Comparison of ENCODE assay signal across 8 cellular contexts in the genomic region with DNA sequence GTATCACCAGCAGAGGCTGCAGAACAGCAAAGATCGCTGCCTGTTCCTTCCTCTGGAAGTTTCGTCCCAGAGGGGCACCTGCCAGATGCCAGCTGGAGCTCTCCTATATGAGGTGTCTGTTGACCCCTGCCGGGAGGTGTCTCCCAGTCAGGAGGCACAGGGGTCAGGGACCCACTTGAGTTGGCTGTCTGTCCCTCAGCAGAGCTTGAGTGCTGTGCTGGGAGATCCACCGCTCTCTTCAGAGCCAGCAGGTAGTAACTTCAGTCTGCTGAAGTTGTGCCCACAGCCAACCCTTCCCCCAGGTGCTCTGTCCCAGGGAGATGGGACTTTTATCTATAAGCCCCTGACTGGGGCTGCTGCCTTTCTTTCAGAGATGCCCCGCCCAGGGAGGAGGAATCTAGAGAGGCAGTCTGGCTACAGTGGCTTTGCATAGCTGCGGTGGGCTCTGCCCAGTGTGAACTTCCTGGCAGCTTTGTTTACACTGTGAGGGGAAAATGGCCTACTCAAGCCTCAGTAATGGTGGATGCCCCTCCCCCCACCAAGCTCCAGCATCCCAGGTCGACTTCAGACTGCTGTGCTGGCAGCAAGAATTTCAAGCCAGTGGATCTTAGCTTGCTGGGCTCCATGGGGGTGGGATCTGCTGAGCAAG. TPM values are rescaled to one million over a fixed set of nuclear protein-coding genes. Genes with fewer than 3 reads are reported as not detected.
DNase-seq lines count a peak whose midpoint lies in the region; ATAC-seq, FAIRE-seq and TF ChIP-seq lines count a peak whose summit lies in the region.
"Not testable (repeated sequence)": the region's sequence is repeated elsewhere in the genome, so short reads cannot be mapped to it uniquely, and the experiment has no call there.

No MANE protein-coding gene starts in this region.

- FAIRE-seq in H1 (lab: Jason Lieb, UNC) = not testable (repeated sequence)

- peaks cover 0 to 33% (median 5%) of the 10 kb centered on the region in 4 experiments; a peak in 6 of 8 replicates for H3K36me3 ChIP-seq in H1 (ENCODE audit: control insufficient read depth in 2 of 4, insufficient read depth in 4 of 4, low read length in 3 of 4)
- peaks cover 12% of the 10 kb centered on the region for H3K36me3 ChIP-seq in neural progenitor cell
- H3K36me3 ChIP-seq in transverse colon = peaks cover 0 to 27% (median 1%) of the 10 kb centered on the region in 4 donors

- peaks cover 3 to 14% (median 8%) of the 10 kb centered on the region in 4 experiments; a peak in 6 of 7 replicates for H3K4me1 ChIP-seq in H1 (replicated peaks in 1 of 4; ENCODE audit: control insufficient read depth in 3 of 4, insufficient read depth in 4 of 4, low read length in 3 of 4)
- peaks cover 25% of the 10 kb centered on the region for H3K4me1 ChIP-seq in neural progenitor cell
- peaks cover 4 to 12% (median 8%) of the 10 kb centered on the region in 4 donors for H3K4me1 ChIP-seq in transverse colon

- not testable (repeated sequence) for H3K23ac ChIP-seq in H1 (ENCODE audit: insufficient read length)

- not testable (repeated sequence) for H3K27ac ChIP-seq in H1 (ENCODE audit: low read depth, low read length)
- peak overlapping the region; percentile 76 for H3K27ac ChIP-seq in neural progenitor cell
- peak overlapping the region in 2 of 4 donors; percentile 30 to 34 for H3K27ac ChIP-seq in transverse colon

- not testable (repeated sequence) for H3K79me2 ChIP-seq in H1 (ENCODE audit: control insufficient read depth in 1 of 2, insufficient read depth in 2 of 2, low read length in 2 of 2)
- peaks cover 41% of the 10 kb centered on the region for H3K79me2 ChIP-seq in neural progenitor cell (ENCODE audit: low read depth)

- H3F3A ChIP-seq in neural progenitor cell (ENCODE audit: low read depth) = peaks cover 17% of the 10 kb centered on the region

- WGBS in H1 (ENCODE audit: extremely low coverage in 1 of 2, insufficient coverage in 1 of 2, insufficient read length in 1 of 2, insufficient replicate concordance in 2 of 2, low coverage in 1 of 2, low lambda C conversion rate in 2 of 2, missing lambda C conversion rate in 1 of 2), 2 experiments = 60% methylated on average over 7 of the region's 7 CpGs; no CpG with 5 or more reads in 1 of the 2 experiments
- 39% methylated on average over 5 of the region's 7 CpGs; no CpG with 5 or more reads in 1 of the 2 donors for WGBS in transverse colon (ENCODE audit: low coverage in 1 of 2), 2 donors

- intact Hi-C loops in activated CD4-positive, alpha-beta T cell treated with anti-CD3 and anti-CD28 coated beads for 36 hours (cut with DNase I, micrococcal nuclease); transverse colon (cut with DNase I; ENCODE audit: low total_unique reads): not testable (repeated sequence)

- H3K4ac ChIP-seq in H1 (replicated peaks; ENCODE audit: insufficient read length, low read depth, low read length) = not testable (repeated sequence)

- H2BK120ac ChIP-seq in H1 (replicated peaks; ENCODE audit: low read depth, low read length) = not testable (repeated sequence)

- not testable (repeated sequence) for H3K27me3 ChIP-seq in H1 (replicated peaks in 1 of 4; ENCODE audit: control insufficient read depth in 3 of 4, extremely low read depth in 1 of 4, insufficient read depth in 3 of 4, low read length in 3 of 4); neural progenitor cell; transverse colon

- CTCF ChIA-PET in activated CD4-positive, alpha-beta T cell treated with anti-CD3 and anti-CD28 coated beads for 36 hours (lab: Charles Lee) = interaction anchor here (1.1 to 1.4 kb wide), 2 partner anchors 51 to 151 kb away, joined by 3 read pairs; no protein-coding TSS in a partner anchor
- CTCF ChIA-PET in H1 (lab: Charles Lee; ENCODE audit: partially characterized antibody) = interaction anchor here (0.8 to 3.7 kb wide), 6 partner anchors 9 to 159 kb away, joined by 3 to 13 read pairs (median 4); no protein-coding TSS in a partner anchor

- peaks cover 42% of the 10 kb centered on the region for H3K4me1 Mint-ChIP-seq in activated CD4-positive, alpha-beta T cell treated with anti-CD3 and anti-CD28 coated beads for 36 hours
- H3K4me1 Mint-ChIP-seq in activated naive CD8-positive, alpha-beta T cell treated with anti-CD3 and anti-CD28 coated beads, Interleukin-2, amount 10 ng/mL, durations not matched to agents 7 days and 5 days = peaks cover 30% of the 10 kb centered on the region
- peaks cover 33% of the 10 kb centered on the region for H3K4me1 Mint-ChIP-seq in neural progenitor cell

- H3K23me2 ChIP-seq in H1 (ENCODE audit: low read depth, low read length) = not testable (repeated sequence)

- H3K9me3 ChIP-seq in H1 (ENCODE audit: insufficient read depth in 2 of 2, low read depth in 1 of 2, low read length in 1 of 2); neural progenitor cell (ENCODE audit: low read depth); transverse colon: not testable (repeated sequence)

- not testable (repeated sequence) for ATAC-seq in activated CD4-positive, alpha-beta T cell treated with anti-CD3 and anti-CD28 coated beads for 36 hours; activated naive CD8-positive, alpha-beta T cell treated with anti-CD3 and anti-CD28 coated beads, Interleukin-2, amount 10 ng/mL, durations not matched to agents 7 days and 5 days (ENCODE audit: low read depth)

- in situ Hi-C loops in transverse colon (cut with MboI; ENCODE audit: low pct_ligation_motif_present in 1 of 4, low pct_unique_long_range_greater_than_20kb in 1 of 4, low sequenced_read_pairs in 3 of 4) = not testable (repeated sequence)

- not testable (repeated sequence) for H4K20me1 ChIP-seq in H1 (replicated peaks in 1 of 2; ENCODE audit: control insufficient read depth in 1 of 2, insufficient read depth in 2 of 2, low read length in 2 of 2); neural progenitor cell (ENCODE audit: low read depth)

- H3K9ac ChIP-seq in H1 (replicated peaks in 1 of 4; ENCODE audit: extremely low read depth in 1 of 4, low read depth in 3 of 4, low read length in 3 of 4); neural progenitor cell: not testable (repeated sequence)

- not testable (repeated sequence) for TF ChIP-seq CTCF in H1 (IDR thresholded peaks at IDR 0.05; ENCODE audit: control extremely low read depth in 1 of 3, insufficient read depth in 1 of 3, low read depth in 1 of 3, low read length in 3 of 3); neural progenitor cell (IDR thresholded peaks at IDR 0.05); transverse colon (IDR thresholded peaks at IDR 0.05)

- not testable (repeated sequence) for H2AFZ ChIP-seq in H1 (ENCODE audit: low read length); neural progenitor cell (replicated peaks)

- peak overlapping the region; percentile 58 for H3K27ac Mint-ChIP-seq in activated CD4-positive, alpha-beta T cell treated with anti-CD3 and anti-CD28 coated beads for 36 hours
- peak overlapping the region; percentile 18 for H3K27ac Mint-ChIP-seq in activated naive CD8-positive, alpha-beta T cell treated with anti-CD3 and anti-CD28 coated beads, Interleukin-2, amount 10 ng/mL, durations not matched to agents 7 days and 5 days
- H3K27ac Mint-ChIP-seq in neural progenitor cell = peak overlapping the region; percentile 40

- not testable (repeated sequence) for H3K14ac ChIP-seq in H1 (ENCODE audit: insufficient read length)

- TF ChIP-seq POLR2A in H1 (IDR thresholded peaks at IDR 0.05; ENCODE audit: control extremely low read depth in 1 of 2, low read depth in 2 of 2, low read length in 2 of 2); transverse colon (IDR thresholded peaks at IDR 0.05): not testable (repeated sequence)

- H3K27me3 Mint-ChIP-seq in activated CD4-positive, alpha-beta T cell treated with anti-CD3 and anti-CD28 coated beads for 36 hours; activated naive CD8-positive, alpha-beta T cell treated with anti-CD3 and anti-CD28 coated beads, Interleukin-2, amount 10 ng/mL, durations not matched to agents 7 days and 5 days; neural progenitor cell (ENCODE audit: insufficient read depth, low read depth): not testable (repeated sequence)

- H3K56ac ChIP-seq in H1 (replicated peaks; ENCODE audit: insufficient read length, low read depth, low read length) = not testable (repeated sequence)

- not testable (repeated sequence) for H2BK15ac ChIP-seq in H1 (ENCODE audit: low read length)

- DNase-seq in ELF-1 (ENCODE audit: low read depth, low spot score) = peak; percentile 93
- peak; percentile 13 for DNase-seq in NCI-H345 (lab: John Stamatoyannopoulos, UW)
- not testable (repeated sequence) for DNase-seq in activated CD4-positive, alpha-beta T cell treated with anti-CD3 and anti-CD28 coated beads for 36 hours
- DNase-seq in activated naive CD8-positive, alpha-beta T cell treated with anti-CD3 and anti-CD28 coated beads, Interleukin-2, amount 10 ng/mL, durations not matched to agents 7 days and 5 days = peak; percentile 49
- peak in 1 of 2 experiments; percentile 73 for DNase-seq in H1 (ENCODE audit: low read depth in 1 of 2, low spot score in 2 of 2)
- DNase-seq in iris pigment epithelial cell (ENCODE audit: low read depth) = peak; percentile 73
- peak; percentile 70 for DNase-seq in neural progenitor cell (ENCODE audit: low spot score)
- DNase-seq in transverse colon = peak; percentile 56

- not testable (repeated sequence) for H4K5ac ChIP-seq in H1 (ENCODE audit: insufficient read length, low read depth, low read length)

- not testable (repeated sequence) for H4K8ac ChIP-seq in H1 (ENCODE audit: extremely low read depth, insufficient read depth, low read length)

- not testable (repeated sequence) for TF ChIP-seq RAD21 in H1 (IDR thresholded peaks at IDR 0.05 in 1 of 2, conservative IDR thresholded peaks at IDR 0.05 in 1 of 2; ENCODE audit: low read depth in 2 of 2, low read length in 2 of 2)

- H2BK20ac ChIP-seq in H1 (ENCODE audit: low read length) = not testable (repeated sequence)

- H3K4me3 ChIP-seq in H1 (ENCODE audit: extremely low read depth in 1 of 4, insufficient read depth in 2 of 4, low read depth in 3 of 4, low read length in 4 of 4) = peak overlapping the region in 1 of 4 experiments; percentile 24; a peak in 2 of 8 replicates
- not testable (repeated sequence) for H3K4me3 ChIP-seq in neural progenitor cell, transverse colon

- H3K4me2 ChIP-seq in H1 (ENCODE audit: insufficient read depth in 1 of 2, low read depth in 2 of 2, low read length in 2 of 2) = peak overlapping the region; percentile 37 to 42; a peak in 3 of 4 replicates
- H3K4me2 ChIP-seq in neural progenitor cell = peak overlapping the region; percentile 61

- 0 out of 2 replicates have a peak overlapping the region, but pooled peaks have one; percentile 71 for H3K18ac ChIP-seq in H1 (ENCODE audit: extremely low read depth, low read length)

- H3K4me3 Mint-ChIP-seq in activated CD4-positive, alpha-beta T cell treated with anti-CD3 and anti-CD28 coated beads for 36 hours = not testable (repeated sequence)
- peak overlapping the region; percentile 9 for H3K4me3 Mint-ChIP-seq in activated naive CD8-positive, alpha-beta T cell treated with anti-CD3 and anti-CD28 coated beads, Interleukin-2, amount 10 ng/mL, durations not matched to agents 7 days and 5 days
- H3K4me3 Mint-ChIP-seq in neural progenitor cell = peak overlapping the region; percentile 48

- H4K91ac ChIP-seq in H1 (replicated peaks; ENCODE audit: insufficient read length, low read length) = not testable (repeated sequence)

- H3K79me1 ChIP-seq in H1 (ENCODE audit: low read depth, low read length) = not testable (repeated sequence)

- H3K9me3 Mint-ChIP-seq in activated CD4-positive, alpha-beta T cell treated with anti-CD3 and anti-CD28 coated beads for 36 hours (ENCODE audit: low read depth); activated naive CD8-positive, alpha-beta T cell treated with anti-CD3 and anti-CD28 coated beads, Interleukin-2, amount 10 ng/mL, durations not matched to agents 7 days and 5 days: not testable (repeated sequence)
- peaks cover 34% of the 10 kb centered on the region for H3K9me3 Mint-ChIP-seq in neural progenitor cell

- POLR2A ChIA-PET in activated CD4-positive, alpha-beta T cell treated with anti-CD3 and anti-CD28 coated beads for 36 hours (lab: Charles Lee) = interaction anchor here (0.6 kb wide), 1 partner anchor 41 kb away, joined by 3 read pairs; a partner anchor contains a TSS
- POLR2A ChIA-PET in activated naive CD8-positive, alpha-beta T cell treated with anti-CD3 and anti-CD28 coated beads, Interleukin-2, amount 10 ng/mL, durations not matched to agents 7 days and 5 days (lab: Charles Lee) = interaction anchor here (0.9 to 2.0 kb wide), 2 partner anchors 9 to 13 kb away, joined by 3 to 12 read pairs; no protein-coding TSS in a partner anchor
- POLR2A ChIA-PET in H1 (lab: Charles Lee; ENCODE audit: partially characterized antibody) = interaction anchor here (0.7 to 5.7 kb wide), 8 partner anchors 9 to 166 kb away, joined by 3 to 45 read pairs (median 4); a partner anchor contains a TSS

- peaks cover 54% of the 10 kb centered on the region for H3K36me3 Mint-ChIP-seq in activated CD4-positive, alpha-beta T cell treated with anti-CD3 and anti-CD28 coated beads for 36 hours (ENCODE audit: low read depth)
- H3K36me3 Mint-ChIP-seq in activated naive CD8-positive, alpha-beta T cell treated with anti-CD3 and anti-CD28 coated beads, Interleukin-2, amount 10 ng/mL, durations not matched to agents 7 days and 5 days = peaks cover 50% of the 10 kb centered on the region
- H3K36me3 Mint-ChIP-seq in neural progenitor cell = peaks cover 51% of the 10 kb centered on the region

- H2BK12ac ChIP-seq in H1 (ENCODE audit: low read depth, low read length) = not testable (repeated sequence)

- H2BK5ac ChIP-seq in H1 (ENCODE audit: low read depth, low read length) = 0 out of 2 replicates have a peak overlapping the region, but pooled peaks have one; percentile 21

- not testable (repeated sequence) for TF ChIP-seq EP300 in H1 (IDR thresholded peaks at IDR 0.05; ENCODE audit: borderline replicate concordance in 1 of 2, low read depth in 2 of 2, low read length in 2 of 2); transverse colon (IDR thresholded peaks at IDR 0.05; ENCODE audit: low read depth)

- not testable (repeated sequence) for H2AK5ac ChIP-seq in H1 (ENCODE audit: low read depth, low read length)

RNA-seq across cellular contexts. Expression of a gene that starts 40.6 kb away (rescaled TPM):
- 100 to 1,000 TPM in 1 of 2 experiments, 10 to 100 TPM in 1; 86.8 to 106 TPM for total RNA-seq in activated CD4-positive, alpha-beta T cell treated with anti-CD3 and anti-CD28 coated beads for 36 hours
- total RNA-seq in activated naive CD8-positive, alpha-beta T cell treated with anti-CD3 and anti-CD28 coated beads, Interleukin-2, amount 10 ng/mL, durations not matched to agents 7 days and 5 days = 10 to 100 TPM; 36.8 to 40.3 TPM
- total RNA-seq in H1 (2021; fragmentation: NEBNext Ultra II Directional; extraction: Animal tissue kit (Norgen Biotek cat#: 25700)) = 44.4 and 45.3 TPM in 2 replicates
- 8.6 TPM in 2 replicates for polyA plus RNA-seq in H1 (2011; rRNA removed)
- 9.5 TPM for polyA plus RNA-seq in H1 (2011; cell fraction: cytosol; rRNA removed)
- 13.1 TPM for polyA plus RNA-seq in H1 (2011; cell fraction: nucleus; rRNA removed)
- 32.1 to 38.1 TPM (median 36.6 TPM) in 4 replicates for polyA plus RNA-seq in H1 (2012, experiment 1 of 2)
- 15.3 TPM for polyA plus RNA-seq in H1 (2012, experiment 2 of 2)
- polyA plus RNA-seq in H1 (2013, experiment 1 of 2) = 44.3 TPM
- 41.2 TPM for polyA plus RNA-seq in H1 (2013, experiment 2 of 2)
- polyA minus RNA-seq in H1 (2011; rRNA and poly(A)+ RNA removed) = 8.9 and 9.4 TPM in 2 replicates
- polyA minus RNA-seq in H1 (2011; cell fraction: cytosol; rRNA and poly(A)+ RNA removed) = 19.7 TPM
- 17.3 TPM for polyA minus RNA-seq in H1 (2011; cell fraction: nucleus; rRNA and poly(A)+ RNA removed)
- 16.8 and 22.0 TPM in 2 replicates for total RNA-seq in neural progenitor cell (ENCODE audit: low replicate concordance)
- 10 to 100 TPM in 2 of 4 donors, 1 to 10 TPM in 2; 8.6 to 43.0 (median 12.8) TPM for total RNA-seq in transverse colon

RNA-seq across cellular contexts. Expression of a gene that starts 40.8 kb away (rescaled TPM):
- total RNA-seq in activated CD4-positive, alpha-beta T cell treated with anti-CD3 and anti-CD28 coated beads for 36 hours = 1 to 10 TPM; 2.4 to 2.5 TPM
- total RNA-seq in activated naive CD8-positive, alpha-beta T cell treated with anti-CD3 and anti-CD28 coated beads, Interleukin-2, amount 10 ng/mL, durations not matched to agents 7 days and 5 days = 1 to 10 TPM; 2.4 to 3.4 TPM
- total RNA-seq in H1 (2021; fragmentation: NEBNext Ultra II Directional; extraction: Animal tissue kit (Norgen Biotek cat#: 25700)) = 1.8 and 2.1 TPM in 2 replicates
- 0.69 and 0.77 TPM in 2 replicates for polyA plus RNA-seq in H1 (2011; rRNA removed)
- polyA plus RNA-seq in H1 (2011; cell fraction: cytosol; rRNA removed) = 1.2 TPM
- polyA plus RNA-seq in H1 (2011; cell fraction: nucleus; rRNA removed) = 1.0 TPM
- polyA plus RNA-seq in H1 (2012, experiment 1 of 2) = 0.85 to 1.4 TPM (median 1.1 TPM) in 4 replicates
- polyA plus RNA-seq in H1 (2012, experiment 2 of 2) = 0.50 TPM
- 1.6 TPM for polyA plus RNA-seq in H1 (2013, experiment 1 of 2)
- polyA plus RNA-seq in H1 (2013, experiment 2 of 2) = 1.4 TPM
- 1.1 TPM in 2 replicates for polyA minus RNA-seq in H1 (2011; rRNA and poly(A)+ RNA removed)
- polyA minus RNA-seq in H1 (2011; cell fraction: cytosol; rRNA and poly(A)+ RNA removed) = 0.73 TPM
- 1.9 TPM for polyA minus RNA-seq in H1 (2011; cell fraction: nucleus; rRNA and poly(A)+ RNA removed)
- total RNA-seq in neural progenitor cell (ENCODE audit: low replicate concordance) (1.3 and 3.2 TPM in 2 replicates), transverse colon (1 to 10 TPM; 2.5 to 7.9 (median 4.1) TPM)
